17 cellular contexts compared by ENCODE assay signal in genomic region chr2:29848566-29849310, GRCh38.
A peak's percentile ranks its signal among the peaks of the same experiment; 100 is the strongest.
DNase-seq lines count a peak whose midpoint lies in the region; ATAC-seq, FAIRE-seq and TF ChIP-seq lines count a peak whose summit lies in the region.
"Had no signal": no experiment of that assay in that cellular context is flagged by ENCODE, and none has a peak within 500 bp of the region (broad histone marks: within the 10 kb centered on the region; RNA-seq: fewer than 3 reads in every experiment).

No MANE protein-coding gene starts in this region.

- no peak for ATAC-seq in HG03439 (IDR thresholded peaks at IDR 0.05; ENCODE audit: unreplicated experiment)
- ATAC-seq: HepG2 had no signal

- WGBS in esophagus muscularis mucosa = 75% methylated on average over 12 of the region's 12 CpGs
- WGBS in small intestine, 3 donors = 65 to 69% (median 67%) methylated on average over 12 of the region's 12 CpGs

- no peak overlapping the region for H3K4me2 ChIP-seq in neural progenitor cell

- no peak overlapping the region for H3K9ac ChIP-seq in neural progenitor cell

- H3K27ac ChIP-seq in esophagus muscularis mucosa (replicated peaks in 1 of 4) (no peak overlapping the region), small intestine (ENCODE audit: low read depth in 1 of 2, low read length in 1 of 2) (no peak overlapping the region), neural progenitor cell (no peak overlapping the region)
- H3K27ac ChIP-seq: 22Rv1 had no signal

- no peak overlapping the region for H3K27ac Mint-ChIP-seq in neural progenitor cell
- H3K27ac Mint-ChIP-seq: CD4-positive, alpha-beta T cell; H9 had no signal

- H3K9me3 ChIP-seq in esophagus muscularis mucosa = peaks cover 0 to 8% (median 4%) of the 10 kb centered on the region in 4 donors
- no peaks in the 10 kb centered on the region for H3K9me3 ChIP-seq in small intestine (ENCODE audit: control insufficient read depth, low read depth)
- H3K9me3 ChIP-seq in neural progenitor cell (ENCODE audit: low read depth) = no peaks in the 10 kb centered on the region

- no peaks in the 10 kb centered on the region for H4K20me1 ChIP-seq in neural progenitor cell (ENCODE audit: low read depth)

- FAIRE-seq in small intestine (lab: Jason Lieb, UNC) = no peak
- FAIRE-seq: GM12892, GM19239, HepG2, HTR-8/SVneo had no signal

- TF ChIP-seq CTCF in esophagus muscularis mucosa (IDR thresholded peaks at IDR 0.05) (no peak), neural progenitor cell (IDR thresholded peaks at IDR 0.05) (no peak)

- H3K4me3 Mint-ChIP-seq in neural progenitor cell = no peak overlapping the region
- H3K4me3 Mint-ChIP-seq: CD4-positive, alpha-beta T cell; H9 had no signal

- intact Hi-C loops in esophagus muscularis mucosa (cut with DNase I) = no loop called here

- H3K9me3 Mint-ChIP-seq in neural progenitor cell = no peaks in the 10 kb centered on the region
- H3K9me3 Mint-ChIP-seq: CD4-positive, alpha-beta T cell; H9 had no signal

- H3K4me1 ChIP-seq in esophagus muscularis mucosa = no peaks in the 10 kb centered on the region
- H3K4me1 ChIP-seq in small intestine (ENCODE audit: control insufficient read depth in 2 of 2, insufficient read depth in 1 of 2, low read depth in 1 of 2, low read length in 1 of 2) = no peaks in the 10 kb centered on the region
- H3K4me1 ChIP-seq in neural progenitor cell = no peaks in the 10 kb centered on the region

- no peak overlapping the region for H2AFZ ChIP-seq in neural progenitor cell (replicated peaks)

- H3K79me2 ChIP-seq in neural progenitor cell (ENCODE audit: low read depth) = no peaks in the 10 kb centered on the region

- no peaks in the 10 kb centered on the region for H3K4me1 Mint-ChIP-seq in neural progenitor cell
- H3K4me1 Mint-ChIP-seq: H9 had no signal

- H3K27me3 ChIP-seq in esophagus muscularis mucosa = no peaks in the 10 kb centered on the region
- peaks cover 0 to 5% of the 10 kb centered on the region in 2 donors for H3K27me3 ChIP-seq in small intestine (ENCODE audit: control insufficient read depth in 2 of 2, insufficient read depth in 2 of 2, low read length in 2 of 2)
- no peaks in the 10 kb centered on the region for H3K27me3 ChIP-seq in neural progenitor cell

- H3K36me3 Mint-ChIP-seq in neural progenitor cell = no peaks in the 10 kb centered on the region

- peaks cover 2% of the 10 kb centered on the region for H3K27me3 Mint-ChIP-seq in neural progenitor cell (ENCODE audit: insufficient read depth, low read depth)

- DNase-seq in NCI-H82 (lab: John Stamatoyannopoulos, UW) (peak; percentile 72), NCI-H82 treated with DMSO at 0.1 percent for 48 hours (lab: John Stamatoyannopoulos, UW; ENCODE audit: unreplicated experiment) (no peak), NCI-H524 (lab: John Stamatoyannopoulos, UW) (peak; percentile 39 to 89), esophagus muscularis mucosa (ENCODE audit: extremely low spot score) (peak; percentile 77), small intestine (no peak), neural progenitor cell (ENCODE audit: low spot score) (no peak)
- DNase-seq: AML-193; C1 segment of cervical spinal cord; CD4-positive, alpha-beta T cell; GOT3; H9 had no signal

- no peaks in the 10 kb centered on the region for H3K36me3 ChIP-seq in esophagus muscularis mucosa
- H3K36me3 ChIP-seq in small intestine (ENCODE audit: control insufficient read depth in 2 of 2, insufficient read depth in 2 of 2, low read length in 2 of 2) = no peaks in the 10 kb centered on the region
- H3K36me3 ChIP-seq in neural progenitor cell = no peaks in the 10 kb centered on the region

- no peak overlapping the region for H3K4me3 ChIP-seq in esophagus muscularis mucosa
- H3K4me3 ChIP-seq in small intestine (ENCODE audit: low read depth in 1 of 2, low read length in 2 of 2) = no peak overlapping the region
- H3K4me3 ChIP-seq in neural progenitor cell = no peak overlapping the region

- no peak for TF ChIP-seq EP300 in esophagus muscularis mucosa (IDR thresholded peaks at IDR 0.05)

- H3F3A ChIP-seq in neural progenitor cell (ENCODE audit: low read depth) = no peaks in the 10 kb centered on the region

- TF ChIP-seq POLR2A in esophagus muscularis mucosa (IDR thresholded peaks at IDR 0.05; ENCODE audit: low read depth) = no peak

Comparison
In these comparisons a context has a peak if more than half of its experiments do, and no peak if none do; other contexts are left out.
1. DNase-seq: peak in NCI-H82 (single experiment), NCI-H524 (2 of 2) and esophagus muscularis mucosa (single experiment); none in NCI-H82 treated with DMSO at 0.1 percent for 48 hours (single experiment), small intestine (single experiment) and neural progenitor cell (single experiment).